Comparison of ENCODE assay signal across 8 cellular contexts in the genomic region with DNA sequence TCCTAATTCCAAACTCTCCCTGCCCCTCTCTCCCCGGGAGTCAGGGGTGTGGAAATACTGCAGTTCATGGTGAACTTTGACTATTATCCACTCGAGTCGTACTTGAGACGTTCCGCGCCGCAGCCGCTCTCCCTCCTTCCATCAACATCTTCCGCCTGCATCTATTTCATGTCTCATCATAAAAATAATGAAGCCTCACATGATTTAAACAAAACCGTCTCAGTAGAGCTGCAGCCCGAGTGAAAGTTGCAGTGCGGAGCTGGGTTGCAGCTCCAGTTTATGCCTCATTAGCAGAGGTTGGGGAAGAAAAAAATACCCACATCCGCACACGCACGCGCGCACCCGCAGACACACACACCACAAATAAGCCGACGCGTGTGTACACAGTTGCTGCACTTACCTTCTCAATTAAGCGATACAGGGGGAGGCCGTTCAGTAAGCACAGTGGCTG. TPM values are rescaled to one million over a fixed set of nuclear protein-coding genes. Genes with fewer than 3 reads are reported as not detected.
DNase-seq lines count a peak whose midpoint lies in the region; ATAC-seq and TF ChIP-seq lines count a peak whose summit lies in the region.

No MANE protein-coding gene starts in this region.

- no peaks in the 10 kb centered on the region for H3K36me3 ChIP-seq in colonic mucosa
- no peaks in the 10 kb centered on the region for H3K36me3 ChIP-seq in mucosa of descending colon (ENCODE audit: low read depth)

- H3K9me3 ChIP-seq in colonic mucosa (no peaks in the 10 kb centered on the region), mucosa of descending colon (no peaks in the 10 kb centered on the region)

- H3K9ac ChIP-seq in colonic mucosa (ENCODE audit: low read depth in 2 of 2, low read length in 2 of 2): peak overlapping the region in 1 of 2 donors; percentile 39

- intact Hi-C loops in colonic mucosa (cut with DNase I): no loop called here
- intact Hi-C loops in mucosa of descending colon (cut with DNase I, micrococcal nuclease): no loop called here

- peak; percentile 46 for ATAC-seq in GM18511 (IDR thresholded peaks at IDR 0.05; ENCODE audit: unreplicated experiment)
- peak; percentile 25 for ATAC-seq in mucosa of descending colon
- ATAC-seq in HG03139 (IDR thresholded peaks at IDR 0.05; ENCODE audit: unreplicated experiment): no peak
- no peak for ATAC-seq in HG03439 (IDR thresholded peaks at IDR 0.05; ENCODE audit: unreplicated experiment)
- ATAC-seq in GM19463 (IDR thresholded peaks at IDR 0.05; ENCODE audit: unreplicated experiment): no peak

- TF ChIP-seq CTCF in colonic mucosa (IDR thresholded peaks at IDR 0.05) (no peak), mucosa of descending colon (IDR thresholded peaks at IDR 0.05) (no peak)

- no peaks in the 10 kb centered on the region for H3K27me3 ChIP-seq in colonic mucosa

- peak; percentile 48 for DNase-seq in NCI-H2081 treated with DMSO at 0.1 percent for 48 hours (lab: John Stamatoyannopoulos, UW)
- DNase-seq in colonic mucosa: no peak
- peak in 1 of 3 donors; percentile 13 for DNase-seq in mucosa of descending colon
- no peak for DNase-seq in cerebellar nuclear complex (lab: John Stamatoyannopoulos, UW)

- no peak overlapping the region for H3K27ac ChIP-seq in colonic mucosa

- H3K4me1 ChIP-seq in colonic mucosa: no peaks in the 10 kb centered on the region
- H3K4me1 ChIP-seq in mucosa of descending colon (ENCODE audit: low read depth): peaks cover 2% of the 10 kb centered on the region

- H3K4me3 ChIP-seq in colonic mucosa (peak overlapping the region; percentile 17), mucosa of descending colon (no peak overlapping the region)

RNA-seq across cellular contexts. Expression of a gene that starts 0.3 kb away (rescaled TPM):
- total RNA-seq in colonic mucosa: 1 to 10 TPM in 1 of 2 donors, under 1 TPM in 1; 0.72 to 8.1 TPM
- 100 to 1,000 TPM in 1 of 3 donors, 1 to 10 TPM in 2; 3.6 to 131 (median 9.4) TPM for total RNA-seq in mucosa of descending colon

Comparison
In these comparisons a context has a peak if more than half of its experiments do, and no peak if none do; other contexts are left out.
1. ATAC-seq: peak in GM18511 (single experiment) and mucosa of descending colon (single experiment); none in HG03139 (single experiment), HG03439 (single experiment) and GM19463 (single experiment).